ENCODE assay signal across 25 cellular contexts in the genomic region with DNA sequence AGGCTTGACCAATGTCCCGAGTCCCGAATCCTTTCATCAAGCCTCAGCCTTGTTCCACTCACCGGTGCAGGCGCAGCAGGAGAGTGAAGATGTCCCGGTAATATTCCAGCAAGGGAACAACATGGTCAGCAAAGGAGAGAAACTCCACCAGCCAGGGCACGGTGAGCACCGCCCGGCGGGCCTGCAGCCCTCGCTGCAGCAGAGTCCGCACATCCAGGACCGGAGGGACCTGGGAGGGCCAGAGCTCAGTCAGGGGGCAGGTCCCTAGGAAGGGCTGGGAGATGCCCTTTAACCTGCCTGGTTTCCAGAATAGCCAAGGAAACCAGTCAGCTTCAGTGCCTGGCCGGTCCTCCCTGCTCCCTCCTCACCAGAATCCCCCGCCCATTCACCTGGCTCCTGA.
"Had no signal": no experiment of that assay in that cellular context is flagged by ENCODE, and none has a peak within 500 bp of the region (broad histone marks: within the 10 kb centered on the region; RNA-seq: fewer than 3 reads in every experiment).

No MANE protein-coding gene starts in this region.

- ATAC-seq: activated CD4-positive, alpha-beta T cell treated with anti-CD3 and anti-CD28 coated beads for 36 hours; activated CD4-positive, CD25-positive, alpha-beta regulatory T cell treated with anti-CD3 and anti-CD28 coated beads, Interleukin-2, amount 50 U/mL, for 24 hours; activated CD8-positive, alpha-beta T cell treated with anti-CD3 and anti-CD28 coated beads, Interleukin-2, amount 10 ng/mL, durations not matched to agents 7 days and 5 days; activated naive CD4-positive, alpha-beta T cell treated with anti-CD3 and anti-CD28 coated beads, Interleukin-2, amount 50 U/mL, for 72 hours; body of pancreas; PC-3 had no signal

- H3K9me3 Mint-ChIP-seq: activated CD4-positive, alpha-beta T cell treated with anti-CD3 and anti-CD28 coated beads, Interleukin-2, amount 10 ng/mL, durations not matched to agents 7 days and 5 days; activated naive CD4-positive, alpha-beta T cell treated with anti-CD3 and anti-CD28 coated beads for 36 hours; activated naive CD4-positive, alpha-beta T cell treated with anti-CD3 and anti-CD28 coated beads, Interleukin-2, amount 50 U/mL, for 72 hours; activated T-cell treated with anti-CD3 and anti-CD28 coated beads, Interleukin-2, amount 50 U/mL, for 24 hours had no signal

- H3K27me3 ChIP-seq: adrenal gland, body of pancreas, breast epithelium had no signal

- H3K27me3 Mint-ChIP-seq: activated CD4-positive, alpha-beta T cell treated with anti-CD3 and anti-CD28 coated beads for 36 hours; activated CD4-positive, alpha-beta T cell treated with anti-CD3 and anti-CD28 coated beads, Interleukin-2, amount 10 ng/mL, durations not matched to agents 7 days and 5 days; activated T-cell treated with anti-CD3 and anti-CD28 coated beads, Interleukin-2, amount 50 U/mL, for 24 hours had no signal

- H3K4me3 Mint-ChIP-seq: activated CD4-positive, alpha-beta T cell treated with anti-CD3 and anti-CD28 coated beads for 36 hours; activated CD4-positive, alpha-beta T cell treated with anti-CD3 and anti-CD28 coated beads, Interleukin-2, amount 10 ng/mL, durations not matched to agents 7 days and 5 days; activated CD8-positive, alpha-beta T cell treated with anti-CD3 and anti-CD28 coated beads, Interleukin-2, amount 10 ng/mL, durations not matched to agents 7 days and 5 days; activated naive CD4-positive, alpha-beta T cell treated with anti-CD3 and anti-CD28 coated beads for 36 hours; activated T-cell treated with anti-CD3 and anti-CD28 coated beads, Interleukin-2, amount 50 U/mL, for 24 hours had no signal

- H3K4me3 ChIP-seq: adrenal gland, body of pancreas, breast epithelium had no signal

- H3K27ac Mint-ChIP-seq: activated CD4-positive, alpha-beta T cell treated with anti-CD3 and anti-CD28 coated beads for 36 hours; activated CD4-positive, alpha-beta T cell treated with anti-CD3 and anti-CD28 coated beads, Interleukin-2, amount 10 ng/mL, durations not matched to agents 7 days and 5 days; activated CD8-positive, alpha-beta T cell treated with anti-CD3 and anti-CD28 coated beads, Interleukin-2, amount 10 ng/mL, durations not matched to agents 7 days and 5 days; activated naive CD4-positive, alpha-beta T cell treated with anti-CD3 and anti-CD28 coated beads for 36 hours had no signal

- H3K27ac ChIP-seq: adrenal gland, body of pancreas, breast epithelium had no signal

- H3K9me3 ChIP-seq: adrenal gland, body of pancreas, breast epithelium had no signal

- DNase-seq: activated CD4-positive, alpha-beta T cell treated with anti-CD3 and anti-CD28 coated beads for 36 hours; activated CD4-positive, alpha-beta T cell treated with anti-CD3 and anti-CD28 coated beads, Interleukin-2, amount 10 ng/mL, durations not matched to agents 7 days and 5 days; activated CD4-positive, alpha-beta T cell treated with anti-CD3 and anti-CD28 coated beads, Interleukin-2, amount 50 U/mL, for 48 hours; activated CD8-positive, alpha-beta T cell treated with anti-CD3 and anti-CD28 coated beads, Interleukin-2, amount 10 ng/mL, durations not matched to agents 7 days and 5 days; activated gamma-delta T cell treated with Interleukin-2 at 50 U/mL for 16 hours; activated naive CD4-positive, alpha-beta T cell treated with anti-CD3 and anti-CD28 coated beads for 36 hours; activated T-cell treated with anti-CD3 and anti-CD28 coated beads, Interleukin-2, amount 50 U/mL, for 24 hours; adrenal gland; body of pancreas; NCI-H1105; NCI-H1417 treated with DMSO at 0.1 percent for 48 hours; NCI-H1694; NCI-H1930; NCI-H2081 treated with DMSO at 0.1 percent for 48 hours; NCI-H345; NCI-H524 treated with DMSO at 0.1 percent for 48 hours; PC-3; Right ventricle myocardium superior; T1000 had no signal

- FAIRE-seq: astrocyte, RCC 7860, TTC549 had no signal
